ENCODE assay signal across 10 cellular contexts in genomic region chr1:153032677-153033308, GRCh38. TPM values are rescaled to one million over a fixed set of nuclear protein-coding genes. Genes with fewer than 3 reads are reported as not detected.
DNase-seq lines count a peak whose midpoint lies in the region; ATAC-seq and TF ChIP-seq lines count a peak whose summit lies in the region.
"Had no signal": no experiment of that assay in that cellular context is flagged by ENCODE, and none has a peak within 500 bp of the region (broad histone marks: within the 10 kb centered on the region; RNA-seq: fewer than 3 reads in every experiment).

No MANE protein-coding gene starts in this region.

- H3K27me3 ChIP-seq in Panc1 (ENCODE audit: control insufficient read depth, insufficient read depth, low read length) = 0 out of 2 replicates have a peak, but pooled peaks cover 2% of the 10 kb centered on the region
- H3K27me3 ChIP-seq: pancreas had no signal

- H3K4me1 ChIP-seq in Panc1 (ENCODE audit: control insufficient read depth, insufficient read depth, low read length) = no peaks in the 10 kb centered on the region
- H3K4me1 ChIP-seq: Caco-2, pancreas had no signal

- no peaks in the 10 kb centered on the region for H3K36me3 ChIP-seq in Panc1 (ENCODE audit: control insufficient read depth, insufficient read depth, low read length)
- H3K36me3 ChIP-seq: pancreas had no signal

- H3K9me3 ChIP-seq in Panc1 (ENCODE audit: control insufficient read depth, insufficient read depth, low read depth, low read length) = no peaks in the 10 kb centered on the region
- H3K9me3 ChIP-seq: Caco-2, pancreas had no signal

- no peak overlapping the region for H3K27ac ChIP-seq in Panc1 (ENCODE audit: low read length)
- H3K27ac ChIP-seq: pancreas had no signal

- in situ Hi-C loops in Panc1 (cut with HindIII; ENCODE audit: low pct_unique_long_range_greater_than_20kb, low sequenced_read_pairs) = no loop called here

- TF ChIP-seq CTCF in Panc1 (IDR thresholded peaks at IDR 0.05) (peak; percentile 39), foreskin fibroblast (IDR thresholded peaks at IDR 0.05; ENCODE audit: low read depth, low read length) (no peak), type B pancreatic cell (conservative IDR thresholded peaks at IDR 0.05) (no peak)

- peak; percentile 53; the same call in 1 of the 2 replicates for ATAC-seq in Panc1

- H3K27ac Mint-ChIP-seq in activated CD4-positive, alpha-beta memory T cell treated with anti-CD3 and anti-CD28 coated beads for 36 hours = no peak overlapping the region
- H3K27ac Mint-ChIP-seq in activated CD4-positive, alpha-beta memory T cell treated with anti-CD3 and anti-CD28 coated beads, Interleukin-2, amount 10 ng/mL, durations not matched to agents 7 days and 5 days = no peak overlapping the region
- H3K27ac Mint-ChIP-seq in type B pancreatic cell = no peak overlapping the region

- no peaks in the 10 kb centered on the region for H3K9me3 Mint-ChIP-seq in activated CD4-positive, alpha-beta memory T cell treated with anti-CD3 and anti-CD28 coated beads for 36 hours
- no peaks in the 10 kb centered on the region for H3K9me3 Mint-ChIP-seq in activated CD4-positive, alpha-beta memory T cell treated with anti-CD3 and anti-CD28 coated beads, Interleukin-2, amount 10 ng/mL, durations not matched to agents 7 days and 5 days
- no peaks in the 10 kb centered on the region for H3K9me3 Mint-ChIP-seq in type B pancreatic cell

- POLR2A ChIA-PET in activated CD4-positive, alpha-beta memory T cell treated with anti-CD3 and anti-CD28 coated beads for 36 hours (lab: Charles Lee) = no interaction called here
- POLR2A ChIA-PET in activated CD4-positive, alpha-beta memory T cell treated with anti-CD3 and anti-CD28 coated beads, Interleukin-2, amount 10 ng/mL, durations not matched to agents 7 days and 5 days (lab: Charles Lee) = no interaction called here
- POLR2A ChIA-PET in Panc1 (lab: Charles Lee) = no interaction called here

- peaks cover 12% of the 10 kb centered on the region for H3K27me3 Mint-ChIP-seq in activated CD4-positive, alpha-beta memory T cell treated with anti-CD3 and anti-CD28 coated beads for 36 hours
- H3K27me3 Mint-ChIP-seq in activated CD4-positive, alpha-beta memory T cell treated with anti-CD3 and anti-CD28 coated beads, Interleukin-2, amount 10 ng/mL, durations not matched to agents 7 days and 5 days = peaks cover 1% of the 10 kb centered on the region
- H3K27me3 Mint-ChIP-seq in type B pancreatic cell = no peaks in the 10 kb centered on the region

- no peaks in the 10 kb centered on the region for H3K36me3 Mint-ChIP-seq in activated CD4-positive, alpha-beta memory T cell treated with anti-CD3 and anti-CD28 coated beads for 36 hours
- no peaks in the 10 kb centered on the region for H3K36me3 Mint-ChIP-seq in activated CD4-positive, alpha-beta memory T cell treated with anti-CD3 and anti-CD28 coated beads, Interleukin-2, amount 10 ng/mL, durations not matched to agents 7 days and 5 days (ENCODE audit: low read depth)
- H3K36me3 Mint-ChIP-seq in type B pancreatic cell = no peaks in the 10 kb centered on the region

- intact Hi-C loops in activated CD4-positive, alpha-beta memory T cell treated with anti-CD3 and anti-CD28 coated beads for 36 hours (cut with micrococcal nuclease) = no loop called here
- intact Hi-C loops in Panc1 (cut with micrococcal nuclease; ENCODE audit: unreplicated experiment) = loop anchor here (10.0 kb wide), 1 partner anchor 158 kb away; the partner anchor contains the start of gene SMCP

- BruUV-seq in Panc1 (replicated peaks; lab: Mats Ljungman, UMichigan) = no TSS peak

- no peak overlapping the region for H3K4me3 Mint-ChIP-seq in activated CD4-positive, alpha-beta memory T cell treated with anti-CD3 and anti-CD28 coated beads for 36 hours
- H3K4me3 Mint-ChIP-seq in activated CD4-positive, alpha-beta memory T cell treated with anti-CD3 and anti-CD28 coated beads, Interleukin-2, amount 10 ng/mL, durations not matched to agents 7 days and 5 days = no peak overlapping the region
- peak overlapping the region; percentile 49 for H3K4me3 Mint-ChIP-seq in type B pancreatic cell

- H3K4me1 Mint-ChIP-seq in activated CD4-positive, alpha-beta memory T cell treated with anti-CD3 and anti-CD28 coated beads for 36 hours (ENCODE audit: low read depth) = no peaks in the 10 kb centered on the region
- H3K4me1 Mint-ChIP-seq in activated CD4-positive, alpha-beta memory T cell treated with anti-CD3 and anti-CD28 coated beads, Interleukin-2, amount 10 ng/mL, durations not matched to agents 7 days and 5 days = no peaks in the 10 kb centered on the region
- no peaks in the 10 kb centered on the region for H3K4me1 Mint-ChIP-seq in type B pancreatic cell (ENCODE audit: unreplicated experiment)

- DNase-seq in activated CD4-positive, alpha-beta memory T cell treated with anti-CD3 and anti-CD28 coated beads for 36 hours = peak; percentile 12
- no peak for DNase-seq in activated CD4-positive, alpha-beta memory T cell treated with anti-CD3 and anti-CD28 coated beads, Interleukin-2, amount 10 ng/mL, durations not matched to agents 7 days and 5 days
- DNase-seq in Panc1 (ENCODE audit: low read depth, low spot score) (peak; percentile 18), foreskin fibroblast (peak; percentile 0 to 13), type B pancreatic cell (ENCODE audit: extremely low spot score, unreplicated experiment) (no peak), NCI-H2171 (lab: John Stamatoyannopoulos, UW) (no peak), GF-D8 (lab: John Stamatoyannopoulos, UW) (no peak), NCI-H510A (lab: John Stamatoyannopoulos, UW) (no peak)
- DNase-seq: pancreas had no signal

- CTCF ChIA-PET in activated CD4-positive, alpha-beta memory T cell treated with anti-CD3 and anti-CD28 coated beads for 36 hours (lab: Charles Lee) = no interaction called here
- CTCF ChIA-PET in activated CD4-positive, alpha-beta memory T cell treated with anti-CD3 and anti-CD28 coated beads, Interleukin-2, amount 10 ng/mL, durations not matched to agents 7 days and 5 days (lab: Charles Lee) = interaction anchor here (0.8 to 1.4 kb wide), 2 partner anchors 26 to 71 kb away, joined by 3 read pairs; no protein-coding TSS in a partner anchor
- CTCF ChIA-PET in Panc1 (lab: Charles Lee) = no interaction called here

- no peak overlapping the region for H3K4me3 ChIP-seq in Panc1 (ENCODE audit: low read depth in 2 of 2, low read length in 2 of 2)
- H3K4me3 ChIP-seq in foreskin fibroblast (ENCODE audit: low read depth in 1 of 2, low read length in 2 of 2) = no peak overlapping the region
- H3K4me3 ChIP-seq: pancreas had no signal

RNA-seq across cellular contexts. Expression of gene SPRR1B, which starts 1.8 kb away (rescaled TPM):
- total RNA-seq in activated CD4-positive, alpha-beta memory T cell treated with anti-CD3 and anti-CD28 coated beads for 36 hours = not detected
- total RNA-seq in activated CD4-positive, alpha-beta memory T cell treated with anti-CD3 and anti-CD28 coated beads, Interleukin-2, amount 10 ng/mL, durations not matched to agents 7 days and 5 days = not detected
- total RNA-seq in Panc1 (2021; ENCODE audit: unreplicated experiment) = not detected
- polyA plus RNA-seq in Panc1 (2012; ENCODE audit: insufficient read length) = not detected
- 93.7 and 274 TPM in 2 replicates for total RNA-seq in type B pancreatic cell (ENCODE audit: low replicate concordance)
- total RNA-seq: Caco-2, pancreas had no signal

RNA-seq across cellular contexts. Expression of gene SPRR2D, which starts 8.1 kb away (rescaled TPM):
- not detected for total RNA-seq in activated CD4-positive, alpha-beta memory T cell treated with anti-CD3 and anti-CD28 coated beads for 36 hours
- total RNA-seq in activated CD4-positive, alpha-beta memory T cell treated with anti-CD3 and anti-CD28 coated beads, Interleukin-2, amount 10 ng/mL, durations not matched to agents 7 days and 5 days = not detected
- total RNA-seq in Panc1 (2021; ENCODE audit: unreplicated experiment) (not detected), type B pancreatic cell (ENCODE audit: low replicate concordance) (1.6 TPM in 1 of 2 replicates, not detected in the other)
- polyA plus RNA-seq in Panc1 (2012; ENCODE audit: insufficient read length) = not detected
- total RNA-seq: Caco-2, pancreas had no signal

RNA-seq across cellular contexts. Expression of gene SPRR2A, which starts 24.5 kb away (rescaled TPM):
- total RNA-seq in activated CD4-positive, alpha-beta memory T cell treated with anti-CD3 and anti-CD28 coated beads for 36 hours = not detected
- not detected for total RNA-seq in activated CD4-positive, alpha-beta memory T cell treated with anti-CD3 and anti-CD28 coated beads, Interleukin-2, amount 10 ng/mL, durations not matched to agents 7 days and 5 days
- total RNA-seq in Panc1 (2021; ENCODE audit: unreplicated experiment) (not detected), type B pancreatic cell (ENCODE audit: low replicate concordance) (0.75 and 2.3 TPM in 2 replicates)
- polyA plus RNA-seq in Panc1 (2012; ENCODE audit: insufficient read length) = not detected
- total RNA-seq: Caco-2, pancreas had no signal

RNA-seq across cellular contexts. Expression of gene SPRR3, which starts 31.2 kb away (rescaled TPM):
- total RNA-seq in activated CD4-positive, alpha-beta memory T cell treated with anti-CD3 and anti-CD28 coated beads for 36 hours = not detected
- not detected for total RNA-seq in activated CD4-positive, alpha-beta memory T cell treated with anti-CD3 and anti-CD28 coated beads, Interleukin-2, amount 10 ng/mL, durations not matched to agents 7 days and 5 days
- not detected for total RNA-seq in Panc1 (2021; ENCODE audit: unreplicated experiment)
- polyA plus RNA-seq in Panc1 (2012; ENCODE audit: insufficient read length) = not detected
- total RNA-seq in type B pancreatic cell (ENCODE audit: low replicate concordance) = 155 and 164 TPM in 2 replicates
- total RNA-seq: pancreas had no signal

RNA-seq across cellular contexts. Expression of gene SPRR2B, which starts 38.6 kb away (rescaled TPM):
- not detected for total RNA-seq in activated CD4-positive, alpha-beta memory T cell treated with anti-CD3 and anti-CD28 coated beads for 36 hours
- total RNA-seq in activated CD4-positive, alpha-beta memory T cell treated with anti-CD3 and anti-CD28 coated beads, Interleukin-2, amount 10 ng/mL, durations not matched to agents 7 days and 5 days = not detected
- total RNA-seq in Panc1 (2021; ENCODE audit: unreplicated experiment) = not detected
- polyA plus RNA-seq in Panc1 (2012; ENCODE audit: insufficient read length) = not detected
- not detected in 2 replicates for total RNA-seq in type B pancreatic cell (ENCODE audit: low replicate concordance)
- total RNA-seq: Caco-2, pancreas had no signal
- polyA plus RNA-seq: pancreas had no signal

Comparison
In these comparisons a context has a peak if more than half of its experiments do, and no peak if none do; other contexts are left out.
1. DNase-seq: peak in activated CD4-positive, alpha-beta memory T cell treated with anti-CD3 and anti-CD28 coated beads for 36 hours (single experiment), Panc1 (single experiment) and foreskin fibroblast (2 of 2); none in activated CD4-positive, alpha-beta memory T cell treated with anti-CD3 and anti-CD28 coated beads, Interleukin-2, amount 10 ng/mL, durations not matched to agents 7 days and 5 days (single experiment), type B pancreatic cell (single experiment), NCI-H2171 (single experiment), GF-D8 (single experiment) and NCI-H510A (single experiment).
2. RNA of gene SPRR1B, which starts 1.8 kb away (total RNA-seq): 93.7 to 274 TPM in type B pancreatic cell; not detected in activated CD4-positive, alpha-beta memory T cell treated with anti-CD3 and anti-CD28 coated beads for 36 hours, not detected in activated CD4-positive, alpha-beta memory T cell treated with anti-CD3 and anti-CD28 coated beads, Interleukin-2, amount 10 ng/mL, durations not matched to agents 7 days and 5 days and not detected in Panc1 (single experiment); every median in the first group is over 10 times any median in the second.